ENCODE assay signal across 9 cellular contexts in the genomic region with DNA sequence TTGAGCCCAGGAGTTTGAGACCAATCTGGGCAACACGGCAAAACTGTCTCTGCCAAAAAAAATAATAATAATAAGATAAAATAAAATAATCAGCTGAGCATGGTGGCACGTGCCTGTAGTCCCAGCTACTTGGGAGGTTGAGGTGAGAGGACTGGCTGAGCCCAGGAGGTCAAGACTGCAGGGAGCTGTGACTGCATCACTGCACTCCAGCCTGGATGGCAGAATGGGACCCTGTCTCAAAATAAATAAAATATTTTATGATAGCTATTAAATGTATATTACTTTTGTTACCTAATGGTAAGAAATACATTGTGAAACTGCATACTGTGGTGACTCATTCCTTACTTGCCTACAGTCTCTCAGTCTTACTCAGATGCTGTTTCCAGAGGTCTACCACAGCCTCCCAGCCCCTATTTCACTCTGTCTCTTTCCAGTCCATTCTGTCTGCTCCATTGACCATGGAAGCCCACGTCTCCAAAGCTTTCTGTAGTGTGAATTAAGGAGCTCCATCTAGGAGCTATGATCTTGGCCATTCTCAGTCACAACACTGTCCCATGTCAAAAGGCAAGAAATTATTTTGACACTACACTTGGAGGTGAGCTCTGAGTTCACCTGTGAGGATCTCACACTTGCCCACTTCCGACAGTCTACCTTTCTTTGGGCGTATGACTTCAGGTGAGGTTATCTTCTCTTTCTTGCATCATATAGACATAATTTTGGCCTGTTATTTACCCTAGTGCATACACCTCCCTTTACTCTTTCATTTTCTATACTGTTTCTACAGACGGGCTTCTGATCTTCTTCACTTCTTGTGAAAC. TPM values are rescaled to one million over a fixed set of nuclear protein-coding genes. Genes with fewer than 3 reads are reported as not detected.
DNase-seq lines count a peak whose midpoint lies in the region; ATAC-seq and TF ChIP-seq lines count a peak whose summit lies in the region.
"Had no signal": no experiment of that assay in that cellular context is flagged by ENCODE, and none has a peak within 500 bp of the region (broad histone marks: within the 10 kb centered on the region; RNA-seq: fewer than 3 reads in every experiment).

No MANE protein-coding gene starts in this region.

- DNase-seq in AG04450 (ENCODE audit: low read depth, low spot score) (peak; percentile 41), stromal cell of bone marrow (ENCODE audit: low read depth) (peak; percentile 51), body of pancreas (no peak), type B pancreatic cell (ENCODE audit: extremely low spot score, unreplicated experiment) (no peak), NCI-H446 treated with DMSO at 0.1 percent for 48 hours (lab: John Stamatoyannopoulos, UW) (no peak)
- DNase-seq in activated naive CD4-positive, alpha-beta T cell treated with anti-CD3 and anti-CD28 coated beads, Interleukin-2, amount 10 ng/mL, durations not matched to agents 7 days and 5 days, result peak; percentile 45
- DNase-seq: right lobe of liver had no signal

- H3K4me3 ChIP-seq in AG04450 (ENCODE audit: low read depth, low read length) (no peak overlapping the region), body of pancreas (no peak overlapping the region)
- H3K4me3 ChIP-seq: right lobe of liver had no signal

- whole genome bisulfite sequencing in body of pancreas, 2 donors, result 64 to 65% methylated on average over 6 of the region's 6 CpGs

- peaks cover 20% of the 10 kb centered on the region for H3K4me1 Mint-ChIP-seq in activated naive CD4-positive, alpha-beta T cell treated with anti-CD3 and anti-CD28 coated beads, Interleukin-2, amount 10 ng/mL, durations not matched to agents 7 days and 5 days
- H3K4me1 Mint-ChIP-seq in type B pancreatic cell (ENCODE audit: unreplicated experiment), result no peaks in the 10 kb centered on the region

- intact Hi-C loops in body of pancreas (cut with DNase I), result no loop called here

- ATAC-seq in GM19324 (IDR thresholded peaks at IDR 0.05; ENCODE audit: low FRiP score, unreplicated experiment) (peak; percentile 68), HG03175 (IDR thresholded peaks at IDR 0.05; ENCODE audit: unreplicated experiment) (peak; percentile 95), body of pancreas (no peak)

- no peak overlapping the region for H3K27ac ChIP-seq in AG04450 (ENCODE audit: low read depth, low read length)
- no peak overlapping the region for H3K27ac ChIP-seq in body of pancreas
- H3K27ac ChIP-seq: right lobe of liver had no signal

- TF ChIP-seq CTCF in AG04450 (IDR thresholded peaks at IDR 0.05; ENCODE audit: low read depth, low read length), result no peak
- TF ChIP-seq CTCF in body of pancreas (IDR thresholded peaks at IDR 0.05), result no peak
- no peak for TF ChIP-seq CTCF in type B pancreatic cell (conservative IDR thresholded peaks at IDR 0.05)

- CTCF ChIA-PET in AG04450 (lab: Charles Lee), result interaction anchor here (1.3 to 1.4 kb wide), 2 partner anchors 13 to 44 kb away, joined by 3 to 10 read pairs; no protein-coding TSS in a partner anchor
- CTCF ChIA-PET in activated naive CD4-positive, alpha-beta T cell treated with anti-CD3 and anti-CD28 coated beads, Interleukin-2, amount 10 ng/mL, durations not matched to agents 7 days and 5 days (lab: Charles Lee), result interaction anchor here (0.7 to 2.0 kb wide), 5 partner anchors 37 to 73 kb away, joined by 3 to 13 read pairs (median 5); no protein-coding TSS in a partner anchor

- POLR2A ChIA-PET in AG04450 (lab: Yijun Ruan, JAX), result no interaction called here

- H3K36me3 ChIP-seq in body of pancreas (replicated peaks in 1 of 2; ENCODE audit: insufficient read depth in 1 of 2, low read depth in 2 of 2), result no peaks in the 10 kb centered on the region
- H3K36me3 ChIP-seq: right lobe of liver had no signal

- H3K9me3 ChIP-seq in AG04450 (ENCODE audit: control insufficient read depth, insufficient read depth, low read length), result no peaks in the 10 kb centered on the region
- H3K9me3 ChIP-seq in body of pancreas, result no peaks in the 10 kb centered on the region
- H3K9me3 ChIP-seq: right lobe of liver had no signal

- H3K27me3 Mint-ChIP-seq in activated naive CD4-positive, alpha-beta T cell treated with anti-CD3 and anti-CD28 coated beads, Interleukin-2, amount 10 ng/mL, durations not matched to agents 7 days and 5 days, result peaks cover 35% of the 10 kb centered on the region
- H3K27me3 Mint-ChIP-seq in type B pancreatic cell, result no peaks in the 10 kb centered on the region

- H3K4me3 Mint-ChIP-seq in activated naive CD4-positive, alpha-beta T cell treated with anti-CD3 and anti-CD28 coated beads, Interleukin-2, amount 10 ng/mL, durations not matched to agents 7 days and 5 days, result no peak overlapping the region
- no peak overlapping the region for H3K4me3 Mint-ChIP-seq in type B pancreatic cell

- peak overlapping the region; percentile 77 for H3K27ac Mint-ChIP-seq in activated naive CD4-positive, alpha-beta T cell treated with anti-CD3 and anti-CD28 coated beads, Interleukin-2, amount 10 ng/mL, durations not matched to agents 7 days and 5 days
- H3K27ac Mint-ChIP-seq in type B pancreatic cell, result no peak overlapping the region

- H3K36me3 Mint-ChIP-seq in activated naive CD4-positive, alpha-beta T cell treated with anti-CD3 and anti-CD28 coated beads, Interleukin-2, amount 10 ng/mL, durations not matched to agents 7 days and 5 days, result no peaks in the 10 kb centered on the region
- H3K36me3 Mint-ChIP-seq in type B pancreatic cell, result no peaks in the 10 kb centered on the region

- no peak for TF ChIP-seq POLR2A in body of pancreas (IDR thresholded peaks at IDR 0.05)

- H3K9me3 Mint-ChIP-seq in activated naive CD4-positive, alpha-beta T cell treated with anti-CD3 and anti-CD28 coated beads, Interleukin-2, amount 10 ng/mL, durations not matched to agents 7 days and 5 days, result no peaks in the 10 kb centered on the region
- no peaks in the 10 kb centered on the region for H3K9me3 Mint-ChIP-seq in type B pancreatic cell

- no peaks in the 10 kb centered on the region for H3K4me1 ChIP-seq in body of pancreas
- H3K4me1 ChIP-seq: right lobe of liver had no signal

- H3K27me3 ChIP-seq in AG04450 (ENCODE audit: control insufficient read depth, insufficient read depth, low read length), result no peaks in the 10 kb centered on the region
- H3K27me3 ChIP-seq in body of pancreas, result no peaks in the 10 kb centered on the region
- H3K27me3 ChIP-seq: right lobe of liver had no signal

RNA-seq across cellular contexts. Expression of gene SNX9, which starts 22.4 kb away (rescaled TPM):
- 52.4 and 58.7 TPM in 2 replicates for polyA plus RNA-seq in AG04450 (2011; rRNA removed)
- 34.0 and 37.8 TPM in 2 replicates for polyA minus RNA-seq in AG04450 (2011; rRNA and poly(A)+ RNA removed)
- total RNA-seq in body of pancreas, result 10 to 100 TPM; 19.8 to 24.1 TPM
- 23.2 and 31.9 TPM in 2 replicates for total RNA-seq in type B pancreatic cell (ENCODE audit: low replicate concordance)

Comparison
In these comparisons a context has a peak if more than half of its experiments do, and no peak if none do; other contexts are left out.
1. DNase-seq: peak in AG04450 (single experiment), activated naive CD4-positive, alpha-beta T cell treated with anti-CD3 and anti-CD28 coated beads, Interleukin-2, amount 10 ng/mL, durations not matched to agents 7 days and 5 days (single experiment) and stromal cell of bone marrow (single experiment); none in body of pancreas (0 of 4), type B pancreatic cell (single experiment) and NCI-H446 treated with DMSO at 0.1 percent for 48 hours (single experiment).